Comparison of ENCODE assay signal across 9 cellular contexts in the genomic region with DNA sequence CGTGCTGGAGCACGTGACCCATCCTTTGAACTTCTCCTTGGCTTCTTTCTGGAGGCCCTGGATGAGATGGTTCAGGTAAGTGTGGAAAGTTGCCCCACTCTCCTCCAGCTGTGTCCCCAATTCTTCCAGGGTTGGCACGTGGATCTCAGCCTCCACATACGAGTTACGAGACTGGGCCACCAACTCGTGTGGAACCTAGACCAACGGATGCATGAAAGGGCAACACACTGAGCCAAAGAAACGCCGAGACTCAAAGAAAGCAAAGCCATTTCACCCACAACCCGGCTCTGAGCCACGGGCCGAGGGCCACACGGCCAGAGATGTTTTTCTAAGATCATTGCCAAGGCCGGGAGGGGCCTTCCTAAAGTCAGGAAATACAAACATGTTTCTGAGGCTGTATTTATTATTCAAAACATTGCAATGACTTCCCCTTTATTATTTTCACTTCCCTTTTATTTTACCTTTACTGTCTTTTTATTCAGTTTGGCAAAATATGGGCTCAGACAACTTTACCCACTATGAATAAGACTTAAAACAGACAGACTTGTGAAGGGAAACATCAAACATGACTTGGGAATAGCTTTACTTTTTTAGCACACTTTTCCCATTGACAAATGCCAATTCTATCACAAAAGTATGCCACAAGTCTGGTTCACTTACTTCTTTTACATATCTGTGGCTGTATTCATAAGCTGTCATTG.
A peak's percentile ranks its signal among the peaks of the same experiment; 100 is the strongest.
DNase-seq lines count a peak whose midpoint lies in the region; ATAC-seq and TF ChIP-seq lines count a peak whose summit lies in the region.
"Had no signal": no experiment of that assay in that cellular context is flagged by ENCODE, and none has a peak within 500 bp of the region (broad histone marks: within the 10 kb centered on the region; RNA-seq: fewer than 3 reads in every experiment).

No MANE protein-coding gene starts in this region.

- peaks cover 13 to 27% of the 10 kb centered on the region in 2 donors for H3K4me1 ChIP-seq in left lung
- peaks cover 0 to 5% of the 10 kb centered on the region in 2 donors for H3K4me1 ChIP-seq in uterus

- CTCF ChIA-PET in activated CD4-positive, alpha-beta T cell treated with anti-CD3 and anti-CD28 coated beads, Interleukin-2, amount 10 ng/mL, durations not matched to agents 7 days and 5 days (lab: Charles Lee): interaction anchor here (0.8 to 1.3 kb wide), 2 partner anchors 21 to 189 kb away, joined by 3 read pairs; no protein-coding TSS in a partner anchor

- H3K4me1 Mint-ChIP-seq in activated CD4-positive, alpha-beta T cell treated with anti-CD3 and anti-CD28 coated beads, Interleukin-2, amount 10 ng/mL, durations not matched to agents 7 days and 5 days: no peaks in the 10 kb centered on the region

- no peaks in the 10 kb centered on the region for H3K36me3 Mint-ChIP-seq in activated CD4-positive, alpha-beta T cell treated with anti-CD3 and anti-CD28 coated beads, Interleukin-2, amount 10 ng/mL, durations not matched to agents 7 days and 5 days (ENCODE audit: low read depth)

- ATAC-seq in GM19455 (IDR thresholded peaks at IDR 0.05; ENCODE audit: unreplicated experiment) (peak; percentile 39), left lung (peak; percentile 48)

- peaks cover 8% of the 10 kb centered on the region for H3K27me3 Mint-ChIP-seq in activated CD4-positive, alpha-beta T cell treated with anti-CD3 and anti-CD28 coated beads, Interleukin-2, amount 10 ng/mL, durations not matched to agents 7 days and 5 days

- H3K9me3 ChIP-seq in left lung (no peaks in the 10 kb centered on the region), uterus (no peaks in the 10 kb centered on the region)

- intact Hi-C loops in left lung (cut with DNase I) (no loop called here), uterus (cut with DNase I; ENCODE audit: low total_unique reads) (no loop called here)

- H3K27ac ChIP-seq in left lung (peak overlapping the region; percentile 46 to 76), uterus (peak overlapping the region; percentile 68 to 82)

- H3K4me3 ChIP-seq in left lung (no peak overlapping the region), uterus (no peak overlapping the region)

- H3K36me3 ChIP-seq in left lung (peaks cover 0 to 82% of the 10 kb centered on the region in 2 donors), uterus (no peaks in the 10 kb centered on the region)

- POLR2A ChIA-PET in activated CD4-positive, alpha-beta T cell treated with anti-CD3 and anti-CD28 coated beads, Interleukin-2, amount 10 ng/mL, durations not matched to agents 7 days and 5 days (lab: Charles Lee): no interaction called here

- H3K27ac Mint-ChIP-seq in activated CD4-positive, alpha-beta T cell treated with anti-CD3 and anti-CD28 coated beads, Interleukin-2, amount 10 ng/mL, durations not matched to agents 7 days and 5 days: no peak overlapping the region

- H3K4me3 Mint-ChIP-seq in activated CD4-positive, alpha-beta T cell treated with anti-CD3 and anti-CD28 coated beads, Interleukin-2, amount 10 ng/mL, durations not matched to agents 7 days and 5 days: no peak overlapping the region

- no peak for TF ChIP-seq POLR2A in uterus (IDR thresholded peaks at IDR 0.05)

- DNase-seq in NAMALWA (ENCODE audit: low spot score) (peak; percentile 81), left lung (no peak), uterus (no peak), HPDE6-E6E7 (ENCODE audit: extremely low spot score) (no peak), NCI-H1930 (lab: John Stamatoyannopoulos, UW) (no peak), T-helper 1 cell (no peak)
- DNase-seq in activated CD4-positive, alpha-beta T cell treated with anti-CD3 and anti-CD28 coated beads, Interleukin-2, amount 10 ng/mL, durations not matched to agents 7 days and 5 days: no peak
- DNase-seq: SHP77 had no signal

- H3K9me3 Mint-ChIP-seq in activated CD4-positive, alpha-beta T cell treated with anti-CD3 and anti-CD28 coated beads, Interleukin-2, amount 10 ng/mL, durations not matched to agents 7 days and 5 days: no peaks in the 10 kb centered on the region

- TF ChIP-seq CTCF in left lung (IDR thresholded peaks at IDR 0.05): no peak
- no peak for TF ChIP-seq CTCF in uterus (IDR thresholded peaks at IDR 0.05)

- H3K27me3 ChIP-seq in left lung (no peaks in the 10 kb centered on the region), uterus (no peaks in the 10 kb centered on the region)
